8 cellular contexts compared by ENCODE assay signal in genomic region chr19:18832331-18833140, GRCh38. TPM values are rescaled to one million over a fixed set of nuclear protein-coding genes. Genes with fewer than 3 reads are reported as not detected.
DNase-seq lines count a peak whose midpoint lies in the region; ATAC-seq and TF ChIP-seq lines count a peak whose summit lies in the region.

No MANE protein-coding gene starts in this region.

- no peaks in the 10 kb centered on the region for H3K36me3 ChIP-seq in urinary bladder (ENCODE audit: insufficient read depth)

- H3K9me3 ChIP-seq in mononuclear cell (ENCODE audit: low read depth, low read length) = no peaks in the 10 kb centered on the region

- H3K4me1 ChIP-seq in mononuclear cell (ENCODE audit: insufficient read depth, low read length) = peaks cover 49% of the 10 kb centered on the region
- no peaks in the 10 kb centered on the region for H3K4me1 ChIP-seq in urinary bladder (ENCODE audit: insufficient read depth)

- ATAC-seq in GM18868 (IDR thresholded peaks at IDR 0.05; ENCODE audit: unreplicated experiment) = peak; percentile 29
- ATAC-seq in HG03066 (IDR thresholded peaks at IDR 0.05; ENCODE audit: low read depth, unreplicated experiment) = peak; percentile 35
- ATAC-seq in SK-N-SH treated with all-trans-retinoic acid at 6 μM for 48 hours = peak; percentile 65

- WGBS in urinary bladder = under 1% methylated on average over 67 of the region's 67 CpGs

- H3K4me3 ChIP-seq in AG10803 (ENCODE audit: low read length) (peak overlapping the region; percentile 86), mononuclear cell (ENCODE audit: low read length) (peak overlapping the region; percentile 69), urinary bladder (ENCODE audit: low read depth, low read length) (peak overlapping the region; percentile 92)

- peak; percentile 25 for TF ChIP-seq CTCF in AG10803 (conservative IDR thresholded peaks at IDR 0.05; ENCODE audit: low read length)

- peak overlapping the region; percentile 73 for H3K27ac ChIP-seq in urinary bladder (ENCODE audit: low read depth)

- DNase-seq in AG10803 (ENCODE audit: low read depth) (peak; percentile 25), NCI-H128 (lab: John Stamatoyannopoulos, UW; ENCODE audit: unreplicated experiment) (no peak)
- DNase-seq in effector CD4-positive, alpha-beta T cell = peak; percentile 15

- peaks cover 6% of the 10 kb centered on the region for H3K27me3 ChIP-seq in mononuclear cell (ENCODE audit: insufficient read depth, low read length)

TF ChIP-seq in SK-N-SH treated with all-trans-retinoic acid at 6 μM for 48 hours, 23 proteins besides CTCF, POLR2A, EP300 and RAD21:
- TF ChIP-seq ZFP3 (CRISPR knock-in tag; IDR thresholded peaks at IDR 0.05) = no peak
- TF ChIP-seq ZNF70 (CRISPR knock-in tag; IDR thresholded peaks at IDR 0.05) = no peak
- no peak for TF ChIP-seq ARNTL (CRISPR knock-in tag; IDR thresholded peaks at IDR 0.05; ENCODE audit: borderline replicate concordance, low read depth)
- TF ChIP-seq OSR1 (CRISPR knock-in tag; IDR thresholded peaks at IDR 0.05) = no peak
- TF ChIP-seq TCF4 (CRISPR knock-in tag; IDR thresholded peaks at IDR 0.05; ENCODE audit: borderline replicate concordance) = no peak
- TF ChIP-seq RARB (CRISPR knock-in tag; IDR thresholded peaks at IDR 0.05) = no peak
- TF ChIP-seq GLIS3 (CRISPR knock-in tag; IDR thresholded peaks at IDR 0.05) = no peak
- TF ChIP-seq ZNF565 (CRISPR knock-in tag; conservative IDR thresholded peaks at IDR 0.05; ENCODE audit: low read depth) = no peak
- no peak for TF ChIP-seq SNAI2 (CRISPR knock-in tag; IDR thresholded peaks at IDR 0.05)
- TF ChIP-seq POU6F1 (CRISPR knock-in tag; IDR thresholded peaks at IDR 0.05; ENCODE audit: borderline replicate concordance, low read depth) = no peak
- TF ChIP-seq PATZ1 (CRISPR knock-in tag; IDR thresholded peaks at IDR 0.05; ENCODE audit: borderline replicate concordance) = no peak
- TF ChIP-seq PPARA (CRISPR knock-in tag; IDR thresholded peaks at IDR 0.05; ENCODE audit: borderline replicate concordance) = no peak
- TF ChIP-seq CSDC2 (CRISPR knock-in tag; IDR thresholded peaks at IDR 0.05) = no peak
- TF ChIP-seq BACH2 (CRISPR knock-in tag; IDR thresholded peaks at IDR 0.05; ENCODE audit: borderline replicate concordance) = no peak
- no peak for TF ChIP-seq ZC3H10 (CRISPR knock-in tag; IDR thresholded peaks at IDR 0.05)
- TF ChIP-seq ZFP30 (CRISPR knock-in tag; IDR thresholded peaks at IDR 0.05) = no peak
- no peak for TF ChIP-seq ZNF8 (CRISPR knock-in tag; IDR thresholded peaks at IDR 0.05)
- no peak for TF ChIP-seq CSRNP3 (CRISPR knock-in tag; IDR thresholded peaks at IDR 0.05)
- no peak for TF ChIP-seq TOX (CRISPR knock-in tag; IDR thresholded peaks at IDR 0.05; ENCODE audit: borderline replicate concordance)
- no peak for TF ChIP-seq ESRRG (CRISPR knock-in tag; IDR thresholded peaks at IDR 0.05)

RNA-seq across cellular contexts. Expression of gene UPF1, which starts 0.8 kb away (rescaled TPM):
- total RNA-seq in mononuclear cell (66.1 TPM), urinary bladder (34.4 TPM)
- 52.9 TPM for polyA plus RNA-seq in urinary bladder

RNA-seq across cellular contexts. Expression of gene COMP, which starts 41.4 kb away (rescaled TPM):
- total RNA-seq in mononuclear cell = not detected
- total RNA-seq in urinary bladder = 0.90 TPM
- 25.0 TPM for polyA plus RNA-seq in urinary bladder
